In the genomic region with DNA sequence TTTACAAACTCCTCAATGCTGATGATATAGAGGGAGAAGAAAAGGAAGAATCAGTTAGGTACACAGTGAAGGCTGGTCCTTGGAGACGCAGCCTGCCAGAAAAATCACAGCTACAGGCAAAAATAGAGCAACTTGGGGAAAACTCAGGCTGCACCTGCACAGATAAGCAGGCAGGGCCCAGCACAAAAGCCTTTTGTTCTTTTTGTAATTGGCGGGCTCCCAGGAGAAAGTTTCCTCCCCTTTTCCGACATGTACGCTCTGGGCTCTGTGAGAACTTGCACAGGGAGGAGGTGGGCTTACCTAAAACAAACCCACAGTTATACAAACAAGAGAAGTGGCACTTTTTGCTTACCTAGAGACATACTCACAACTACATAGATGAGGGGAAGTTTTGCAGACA, we compare ENCODE assay signal across 27 cellular contexts.
"Had no signal": no experiment of that assay in that cellular context is flagged by ENCODE, and none has a peak within 500 bp of the region (broad histone marks: within the 10 kb centered on the region; RNA-seq: fewer than 3 reads in every experiment).

No MANE protein-coding gene starts in this region.

- H3K4me1 ChIP-seq: esophagus squamous epithelium, heart right ventricle, pancreas, psoas muscle, suprapubic skin, tibial nerve had no signal

- H3K36me3 Mint-ChIP-seq: activated naive CD4-positive, alpha-beta T cell treated with anti-CD3 and anti-CD28 coated beads, Interleukin-2, amount 10 ng/mL, durations not matched to agents 7 days and 5 days; stimulated activated naive B cell treated with anti-CD40 and anti-IgM and Interleukin-4, amounts not matched to agents 10 μg/mL and 1 μg/mL and 100 μg/mL, for 72 hours had no signal

- H3K27me3 ChIP-seq: esophagus squamous epithelium, heart right ventricle, pancreas, suprapubic skin, tibial nerve had no signal

- DNase-seq: activated CD4-positive, alpha-beta memory T cell treated with anti-CD3 and anti-CD28 coated beads, Interleukin-2, amount 10 ng/mL, durations not matched to agents 7 days and 5 days; activated CD4-positive, alpha-beta T cell treated with anti-CD3 and anti-CD28 coated beads, Interleukin-2, amount 10 ng/mL, durations not matched to agents 24 days and 14 days; activated CD4-positive, CD25-positive, alpha-beta regulatory T cell treated with anti-CD3 and anti-CD28 coated beads, Interleukin-2, amount 50 U/mL, for 72 hours; activated CD8-positive, alpha-beta memory T cell treated with anti-CD3 and anti-CD28 coated beads, Interleukin-2, amount 50 U/mL, for 48 hours; activated gamma-delta T cell; activated naive CD4-positive, alpha-beta T cell treated with anti-CD3 and anti-CD28 coated beads, Interleukin-2, amount 10 ng/mL, durations not matched to agents 7 days and 5 days; activated T-cell treated with anti-CD3 and anti-CD28 coated beads, Interleukin-2, amount 50 U/mL, for 24 hours; amniotic stem cell; caudate nucleus; effector CD4-positive, alpha-beta T cell; esophagus squamous epithelium; foreskin melanocyte; left ventricle myocardium superior; nucleus accumbens; psoas muscle; stimulated activated CD4-positive, alpha-beta T cell treated with anti-CD3 and anti-CD28 coated beads, Interleukin-15, amount 100 ng/mL, for 24 hours; stimulated activated CD4-positive, alpha-beta T cell treated with anti-CD3 and anti-CD28 coated beads, Interleukin-2, amount 100 ng/mL, for 24 hours; stimulated activated naive B cell treated with anti-CD40 and anti-IgM and Interleukin-4, amounts not matched to agents 10 μg/mL and 1 μg/mL and 100 μg/mL, for 72 hours; T-helper 17 cell; T1000 had no signal

- H3K27ac ChIP-seq: epithelial cell of prostate, esophagus squamous epithelium, heart right ventricle, pancreas, psoas muscle, suprapubic skin, tibial nerve had no signal

- H3K27ac Mint-ChIP-seq: activated CD4-positive, alpha-beta memory T cell treated with anti-CD3 and anti-CD28 coated beads, Interleukin-2, amount 10 ng/mL, durations not matched to agents 7 days and 5 days; activated CD4-positive, alpha-beta T cell treated with anti-CD3 and anti-CD28 coated beads, Interleukin-2, amount 10 ng/mL, durations not matched to agents 24 days and 14 days; activated naive CD4-positive, alpha-beta T cell treated with anti-CD3 and anti-CD28 coated beads, Interleukin-2, amount 10 ng/mL, durations not matched to agents 7 days and 5 days; activated T-cell treated with anti-CD3 and anti-CD28 coated beads, Interleukin-2, amount 50 U/mL, for 24 hours; dendritic cell treated with granulocyte-macrophage colony-stimulating factor and Interleukin-4, amounts not matched to agents 40 ng/mL and 50 ng/mL, for 4 days; stimulated activated naive B cell treated with anti-CD40 and anti-IgM and Interleukin-4, amounts not matched to agents 10 μg/mL and 1 μg/mL and 100 μg/mL, for 72 hours; T-helper 17 cell had no signal

- H3K9me3 ChIP-seq: esophagus squamous epithelium, pancreas, suprapubic skin, tibial nerve had no signal

- H3K9me3 Mint-ChIP-seq: activated CD4-positive, alpha-beta memory T cell treated with anti-CD3 and anti-CD28 coated beads, Interleukin-2, amount 10 ng/mL, durations not matched to agents 7 days and 5 days; activated CD4-positive, alpha-beta T cell treated with anti-CD3 and anti-CD28 coated beads, Interleukin-2, amount 10 ng/mL, durations not matched to agents 24 days and 14 days; nephron had no signal

- H3K27me3 Mint-ChIP-seq: activated CD4-positive, alpha-beta memory T cell treated with anti-CD3 and anti-CD28 coated beads, Interleukin-2, amount 10 ng/mL, durations not matched to agents 7 days and 5 days; activated CD4-positive, alpha-beta T cell treated with anti-CD3 and anti-CD28 coated beads, Interleukin-2, amount 10 ng/mL, durations not matched to agents 24 days and 14 days; activated naive CD4-positive, alpha-beta T cell treated with anti-CD3 and anti-CD28 coated beads, Interleukin-2, amount 10 ng/mL, durations not matched to agents 7 days and 5 days; activated T-cell treated with anti-CD3 and anti-CD28 coated beads, Interleukin-2, amount 50 U/mL, for 24 hours; dendritic cell treated with granulocyte-macrophage colony-stimulating factor and Interleukin-4, amounts not matched to agents 40 ng/mL and 50 ng/mL, for 4 days; stimulated activated naive B cell treated with anti-CD40 and anti-IgM and Interleukin-4, amounts not matched to agents 10 μg/mL and 1 μg/mL and 100 μg/mL, for 72 hours; T-helper 17 cell had no signal

- H3K4me3 Mint-ChIP-seq: activated CD4-positive, alpha-beta memory T cell treated with anti-CD3 and anti-CD28 coated beads, Interleukin-2, amount 10 ng/mL, durations not matched to agents 7 days and 5 days; activated CD4-positive, alpha-beta T cell treated with anti-CD3 and anti-CD28 coated beads, Interleukin-2, amount 10 ng/mL, durations not matched to agents 24 days and 14 days; activated naive CD4-positive, alpha-beta T cell treated with anti-CD3 and anti-CD28 coated beads, Interleukin-2, amount 10 ng/mL, durations not matched to agents 7 days and 5 days; activated T-cell treated with anti-CD3 and anti-CD28 coated beads, Interleukin-2, amount 50 U/mL, for 24 hours; dendritic cell treated with granulocyte-macrophage colony-stimulating factor and Interleukin-4, amounts not matched to agents 40 ng/mL and 50 ng/mL, for 4 days; nephron; stimulated activated naive B cell treated with anti-CD40 and anti-IgM and Interleukin-4, amounts not matched to agents 10 μg/mL and 1 μg/mL and 100 μg/mL, for 72 hours; T-helper 17 cell had no signal

- H3K4me3 ChIP-seq: esophagus squamous epithelium, heart right ventricle, pancreas, psoas muscle, suprapubic skin, tibial nerve had no signal

- H3K36me3 ChIP-seq: esophagus squamous epithelium, heart right ventricle, pancreas, suprapubic skin, tibial nerve had no signal

- H3K4me1 Mint-ChIP-seq: activated CD4-positive, alpha-beta memory T cell treated with anti-CD3 and anti-CD28 coated beads, Interleukin-2, amount 10 ng/mL, durations not matched to agents 7 days and 5 days; activated CD4-positive, alpha-beta T cell treated with anti-CD3 and anti-CD28 coated beads, Interleukin-2, amount 10 ng/mL, durations not matched to agents 24 days and 14 days; activated naive CD4-positive, alpha-beta T cell treated with anti-CD3 and anti-CD28 coated beads, Interleukin-2, amount 10 ng/mL, durations not matched to agents 7 days and 5 days; nephron; stimulated activated naive B cell treated with anti-CD40 and anti-IgM and Interleukin-4, amounts not matched to agents 10 μg/mL and 1 μg/mL and 100 μg/mL, for 72 hours; T-helper 17 cell had no signal

- ATAC-seq: heart right ventricle; left ventricle myocardium superior; psoas muscle; stimulated activated naive B cell treated with anti-CD40 and anti-IgM and Interleukin-4, amounts not matched to agents 10 μg/mL and 1 μg/mL and 100 μg/mL, for 72 hours; T-helper 17 cell had no signal
